13 cellular contexts compared by ENCODE assay signal in the genomic region with DNA sequence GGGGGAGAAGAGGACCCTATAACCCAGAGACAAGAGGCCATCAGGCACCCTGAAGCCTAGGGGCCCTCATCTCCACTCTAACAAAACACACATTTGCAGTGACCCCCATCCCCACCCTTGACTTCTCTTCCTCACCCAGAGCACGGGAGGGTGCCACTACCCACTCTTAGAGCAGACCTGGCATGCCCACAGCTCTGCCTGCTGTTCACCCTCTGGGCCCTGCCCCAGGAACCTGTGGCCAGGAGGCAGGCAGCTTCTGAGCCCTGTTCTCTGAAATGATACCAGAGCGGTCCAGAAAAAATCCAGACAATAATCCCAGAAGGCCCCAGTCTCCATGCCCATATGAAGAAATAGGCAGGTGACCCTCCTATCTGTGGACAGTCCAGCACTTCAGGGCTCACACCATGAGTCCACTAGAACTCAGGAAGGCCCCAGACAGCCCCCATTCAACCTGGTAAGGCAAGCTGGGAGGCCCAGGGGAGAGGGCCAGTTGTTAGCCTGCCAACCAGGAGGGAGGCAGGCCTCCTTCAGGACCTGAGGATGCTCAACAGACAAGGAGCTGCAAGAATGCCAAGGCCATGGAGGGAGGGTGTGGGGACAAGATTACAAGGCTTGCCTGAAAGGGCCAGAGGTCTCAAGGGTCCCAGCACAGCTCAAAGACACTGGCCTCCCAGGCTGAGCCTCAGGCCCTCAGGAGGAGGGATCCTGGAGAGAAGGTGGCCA.
DNase-seq lines count a peak whose midpoint lies in the region; ATAC-seq, FAIRE-seq and TF ChIP-seq lines count a peak whose summit lies in the region.
"Had no signal": no experiment of that assay in that cellular context is flagged by ENCODE, and none has a peak within 500 bp of the region (broad histone marks: within the 10 kb centered on the region; RNA-seq: fewer than 3 reads in every experiment).

No MANE protein-coding gene starts in this region.

- no peak overlapping the region for H3K4me3 ChIP-seq in adipocyte (ENCODE audit: low read length)
- H3K4me3 ChIP-seq in gastroesophageal sphincter = peak overlapping the region in 1 of 2 donors; percentile 32
- no peak overlapping the region for H3K4me3 ChIP-seq in thyroid gland (replicated peaks in 1 of 3)

- peak overlapping the region; percentile 52 for H3K9ac ChIP-seq in adipocyte (ENCODE audit: low read length)

- H3K9me3 Mint-ChIP-seq in neural crest cell = no peaks in the 10 kb centered on the region

- peaks cover 60% of the 10 kb centered on the region for H3K4me1 ChIP-seq in adipocyte (ENCODE audit: control insufficient read depth, insufficient read depth, low read length)
- H3K4me1 ChIP-seq in gastroesophageal sphincter = peaks cover 19 to 100% (median 82%) of the 10 kb centered on the region in 3 donors
- peaks cover 100% of the 10 kb centered on the region in 2 donors for H3K4me1 ChIP-seq in thyroid gland

- no peaks in the 10 kb centered on the region for H3K27me3 Mint-ChIP-seq in neural crest cell (ENCODE audit: low read depth)

- H3K9me3 ChIP-seq in adipocyte (ENCODE audit: control insufficient read depth, low read length) = no peaks in the 10 kb centered on the region
- no peaks in the 10 kb centered on the region for H3K9me3 ChIP-seq in gastroesophageal sphincter
- H3K9me3 ChIP-seq in thyroid gland = no peaks in the 10 kb centered on the region

- H3K27me3 ChIP-seq in adipocyte (replicated peaks; ENCODE audit: control insufficient read depth, insufficient read depth, low read length) = no peaks in the 10 kb centered on the region
- no peaks in the 10 kb centered on the region for H3K27me3 ChIP-seq in gastroesophageal sphincter
- H3K27me3 ChIP-seq in thyroid gland = no peaks in the 10 kb centered on the region

- H3K36me3 ChIP-seq in adipocyte (ENCODE audit: control insufficient read depth, insufficient read depth, low read length, severe bottlenecking) = peaks cover 22% of the 10 kb centered on the region
- H3K36me3 ChIP-seq in gastroesophageal sphincter = peaks cover 0 to 5% of the 10 kb centered on the region in 2 donors
- H3K36me3 ChIP-seq in thyroid gland = no peaks in the 10 kb centered on the region

- TF ChIP-seq EP300 in gastroesophageal sphincter (IDR thresholded peaks at IDR 0.05) = no peak

- no peaks in the 10 kb centered on the region for H3K36me3 Mint-ChIP-seq in neural crest cell (ENCODE audit: low read depth)

- WGBS in gastroesophageal sphincter (ENCODE audit: low coverage in 1 of 2), 2 donors = 17% methylated on average over 1 of the region's 2 CpGs; no CpG with 5 or more reads in 1 of the 2 donors
- WGBS in thyroid gland, 2 donors = 49 to 70% methylated on average over 2 of the region's 2 CpGs

- H3K4me1 Mint-ChIP-seq in neural crest cell = peaks cover 8% of the 10 kb centered on the region

- ATAC-seq in gastroesophageal sphincter = no peak
- ATAC-seq: HCT116 had no signal

- H3K27ac Mint-ChIP-seq in neural crest cell (ENCODE audit: unreplicated experiment) = peak overlapping the region; percentile 63

- H3K27ac ChIP-seq in gastroesophageal sphincter (peak overlapping the region; percentile 97 to 99 (median 97)), thyroid gland (peak overlapping the region; percentile 96 to 99 (median 97))

- H3K4me3 Mint-ChIP-seq in neural crest cell = no peak overlapping the region

- intact Hi-C loops in thyroid gland (cut with DNase I) = no loop called here

- TF ChIP-seq POLR2A in gastroesophageal sphincter (IDR thresholded peaks at IDR 0.05) (peak in 1 of 2 donors; percentile 34), thyroid gland (IDR thresholded peaks at IDR 0.05) (no peak)

- FAIRE-seq in GM19239 (lab: Jason Lieb, UNC) = no peak

- DNase-seq in adipocyte (ENCODE audit: low read depth) = no peak
- DNase-seq in neural crest cell (ENCODE audit: low read depth, low spot score) = no peak
- DNase-seq in thyroid gland = peak in 1 of 2 donors; percentile 49
- no peak for DNase-seq in GM19239 (ENCODE audit: insufficient read length, low spot score)
- no peak for DNase-seq in HCEC 1CT
- no peak for DNase-seq in A172 (ENCODE audit: low spot score)
- no peak for DNase-seq in medulla oblongata (ENCODE audit: extremely low spot score)
- DNase-seq: GDM1; stimulated activated CD4-positive, alpha-beta T cell treated with anti-CD3 and anti-CD28 coated beads, Interleukin-4, amount 100 ng/mL, for 24 hours; stimulated activated naive CD4-positive, alpha-beta T cell; T-helper 9 cell had no signal

- no peak for TF ChIP-seq CTCF in gastroesophageal sphincter (IDR thresholded peaks at IDR 0.05)
- no peak for TF ChIP-seq CTCF in neural crest cell (conservative IDR thresholded peaks at IDR 0.05)
- TF ChIP-seq CTCF in thyroid gland (IDR thresholded peaks at IDR 0.05) = no peak
